In the genomic region with DNA sequence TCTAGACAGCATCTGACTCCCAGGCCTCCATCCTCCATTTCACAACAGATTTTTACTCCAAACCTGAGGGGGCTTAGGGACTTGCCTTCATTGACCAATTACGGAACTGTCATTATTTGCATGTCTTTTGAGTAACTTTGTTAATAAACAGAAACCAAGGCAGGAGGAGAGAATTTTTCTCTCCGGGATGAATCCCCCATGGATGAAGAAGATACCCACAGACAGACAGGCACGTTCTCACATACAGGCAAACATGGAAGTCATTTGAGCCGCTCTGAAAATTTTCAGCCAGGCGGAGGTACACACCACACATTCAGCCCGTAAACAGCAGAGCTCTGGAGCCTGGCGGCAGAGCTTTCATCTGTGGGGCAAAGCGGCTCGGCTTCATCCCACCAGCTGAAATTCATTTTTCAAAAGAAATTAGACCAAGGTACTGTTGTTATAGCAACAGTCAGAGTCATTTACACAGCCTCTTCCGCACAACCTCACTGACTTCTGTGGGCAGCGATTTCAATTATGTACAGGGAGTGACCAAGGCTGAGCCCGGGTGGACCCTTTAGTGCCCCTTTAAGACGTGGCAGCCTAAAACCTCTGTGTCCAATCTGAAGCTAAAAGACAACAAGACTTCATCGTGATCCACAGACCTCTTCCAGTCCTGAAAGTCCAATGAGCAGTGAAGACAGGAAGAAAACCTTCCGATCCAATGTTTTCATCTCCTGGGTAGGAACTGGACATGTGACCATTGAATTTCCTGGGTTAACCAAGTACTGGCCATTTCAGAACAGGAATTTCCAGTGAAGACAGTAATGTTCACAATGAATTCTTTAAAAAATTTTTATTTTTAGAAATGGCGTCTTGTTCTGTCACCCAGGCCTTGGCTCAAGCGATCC, we compare ENCODE assay signal across 1 cellular context.
TF ChIP-seq lines count a peak whose summit lies in the region.

No MANE protein-coding gene starts in this region.

TF ChIP-seq in SK-N-SH, 30 proteins besides CTCF, POLR2A, EP300 and RAD21 (continued from another document):
- TF ChIP-seq, protein P1, sequence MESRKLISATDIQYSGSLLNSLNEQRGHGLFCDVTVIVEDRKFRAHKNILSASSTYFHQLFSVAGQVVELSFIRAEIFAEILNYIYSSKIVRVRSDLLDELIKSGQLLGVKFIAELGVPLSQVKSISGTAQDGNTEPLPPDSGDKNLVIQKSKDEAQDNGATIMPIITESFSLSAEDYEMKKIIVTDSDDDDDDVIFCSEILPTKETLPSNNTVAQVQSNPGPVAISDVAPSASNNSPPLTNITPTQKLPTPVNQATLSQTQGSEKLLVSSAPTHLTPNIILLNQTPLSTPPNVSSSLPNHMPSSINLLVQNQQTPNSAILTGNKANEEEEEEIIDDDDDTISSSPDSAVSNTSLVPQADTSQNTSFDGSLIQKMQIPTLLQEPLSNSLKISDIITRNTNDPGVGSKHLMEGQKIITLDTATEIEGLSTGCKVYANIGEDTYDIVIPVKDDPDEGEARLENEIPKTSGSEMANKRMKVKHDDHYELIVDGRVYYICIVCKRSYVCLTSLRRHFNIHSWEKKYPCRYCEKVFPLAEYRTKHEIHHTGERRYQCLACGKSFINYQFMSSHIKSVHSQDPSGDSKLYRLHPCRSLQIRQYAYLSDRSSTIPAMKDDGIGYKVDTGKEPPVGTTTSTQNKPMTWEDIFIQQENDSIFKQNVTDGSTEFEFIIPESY (IDR thresholded peaks at IDR 0.05; ENCODE audit: borderline replicate concordance, low read depth) = no peak
